ENCODE assay signal across 14 cellular contexts in genomic region chr2:197388866-197389587, GRCh38. TPM values are rescaled to one million over a fixed set of nuclear protein-coding genes. Genes with fewer than 3 reads are reported as not detected.
DNase-seq lines count a peak whose midpoint lies in the region; ATAC-seq, FAIRE-seq and TF ChIP-seq lines count a peak whose summit lies in the region.
"Had no signal": no experiment of that assay in that cellular context is flagged by ENCODE, and none has a peak within 500 bp of the region (broad histone marks: within the 10 kb centered on the region; RNA-seq: fewer than 3 reads in every experiment).

No MANE protein-coding gene starts in this region.

- peaks cover 14% of the 10 kb centered on the region for H3K36me3 Mint-ChIP-seq in Calu3 (ENCODE audit: insufficient read depth, unreplicated experiment)
- peaks cover 10% of the 10 kb centered on the region for H3K36me3 Mint-ChIP-seq in neural crest cell (ENCODE audit: low read depth)

- H2AFZ ChIP-seq in K562 (ENCODE audit: low read depth, low read length) = no peak overlapping the region

- H3K79me2 ChIP-seq in K562 (ENCODE audit: control insufficient read depth, insufficient read depth, low read length) = no peaks in the 10 kb centered on the region

- no peak overlapping the region for H3K27ac ChIP-seq in K562 (ENCODE audit: extremely low read depth, low read depth, low read length)

- no peak for TF ChIP-seq CTCF in Calu3 (IDR thresholded peaks at IDR 0.05; ENCODE audit: unreplicated experiment)
- no peak for TF ChIP-seq CTCF in K562 (IDR thresholded peaks at IDR 0.05 in 2 of 3, conservative IDR thresholded peaks at IDR 0.05 in 1 of 3; ENCODE audit: insufficient read depth in 2 of 3, low read depth in 1 of 3, low read length in 3 of 3)
- no peak for TF ChIP-seq CTCF in neural crest cell (conservative IDR thresholded peaks at IDR 0.05)

- peak overlapping the region; percentile 11 for H3K27ac Mint-ChIP-seq in Calu3 (ENCODE audit: unreplicated experiment)
- peak overlapping the region; percentile 35 for H3K27ac Mint-ChIP-seq in neural crest cell (ENCODE audit: unreplicated experiment)

- TF ChIP-seq POLR2A in K562 (conservative IDR thresholded peaks at IDR 0.05) = no peak

- H3K4me1 ChIP-seq in K562 (replicated peaks in 1 of 2; ENCODE audit: control insufficient read depth in 2 of 2, insufficient read depth in 2 of 2, low read length in 2 of 2) = no peaks in the 10 kb centered on the region

- no peak overlapping the region for H3K4me3 ChIP-seq in H7 (ENCODE audit: insufficient read depth, low read depth, low read length)
- no peak overlapping the region for H3K4me3 ChIP-seq in K562

- no peak overlapping the region for H3K9ac ChIP-seq in K562 (ENCODE audit: insufficient read depth in 1 of 2, low read depth in 2 of 2, low read length in 2 of 2)

- H3K27me3 Mint-ChIP-seq in Calu3 (ENCODE audit: unreplicated experiment) = no peaks in the 10 kb centered on the region
- H3K27me3 Mint-ChIP-seq in neural crest cell (ENCODE audit: low read depth) = no peaks in the 10 kb centered on the region

- H3K4me3 Mint-ChIP-seq in Calu3 (ENCODE audit: low read depth, unreplicated experiment) (no peak overlapping the region), neural crest cell (no peak overlapping the region)
- H3K4me3 Mint-ChIP-seq: HFFc6 had no signal

- no peaks in the 10 kb centered on the region for H3K27me3 ChIP-seq in H7 (ENCODE audit: control insufficient read depth, insufficient read depth, low read length)
- H3K27me3 ChIP-seq in K562 (ENCODE audit: control insufficient read depth in 2 of 2, insufficient read depth in 2 of 2, low read length in 2 of 2) = peaks cover 0 to 4% of the 10 kb centered on the region in 2 experiments; a peak in 2 of 5 replicates

- TF ChIP-seq RAD21 in K562 (CRISPR knock-in tag; conservative IDR thresholded peaks at IDR 0.05 in 1 of 2, IDR thresholded peaks at IDR 0.05 in 1 of 2) = no peak

- no peaks in the 10 kb centered on the region for H3K9me1 ChIP-seq in K562 (ENCODE audit: control insufficient read depth, insufficient read depth, low read length)

- no peak for TF ChIP-seq EP300 in K562 (IDR thresholded peaks at IDR 0.05; ENCODE audit: low read length)

- CTCF ChIA-PET in Calu3 (lab: Charles Lee) = no interaction called here
- CTCF ChIA-PET in K562 (lab: Yijun Ruan, JAX; ENCODE audit: low intra/inter-chr PET ratio) = interaction anchor here (0.6 kb wide), 1 partner anchor 11 kb away, joined by 3 read pairs; no protein-coding TSS in a partner anchor
- CTCF ChIA-PET in HEK293T (lab: Yijun Ruan, JAX) = interaction anchor here (0.6 kb wide), 1 partner anchor 12 kb away, joined by 5 read pairs; no protein-coding TSS in a partner anchor

- no TSS peak for BruUV-seq in Calu3 (replicated peaks; lab: Mats Ljungman, UMichigan)
- BruUV-seq in K562 (replicated peaks; lab: Mats Ljungman, UMichigan) = no TSS peak

- POLR2A ChIA-PET in K562 (lab: Yijun Ruan, JAX) = interaction anchor here (0.5 kb wide), 1 partner anchor 144 kb away, joined by 3 read pairs; no protein-coding TSS in a partner anchor
- POLR2A ChIA-PET in HEK293T (lab: Yijun Ruan, JAX) = no interaction called here

- H3K36me3 ChIP-seq in H7 (replicated peaks; ENCODE audit: control insufficient read depth, insufficient read depth, low read length) (no peaks in the 10 kb centered on the region; the same call in 1 of the 2 replicates), K562 (ENCODE audit: control insufficient read depth, insufficient read depth, low read length) (peaks cover 26% of the 10 kb centered on the region; the same call in 2 of the 3 replicates)

- peak; percentile 44 for ATAC-seq in K562
- ATAC-seq: PC-3 had no signal

- H3K9me3 Mint-ChIP-seq in Calu3 (ENCODE audit: low read depth, unreplicated experiment) (no peaks in the 10 kb centered on the region), neural crest cell (no peaks in the 10 kb centered on the region)
- H3K9me3 Mint-ChIP-seq: HFFc6 had no signal

- H3K9me3 ChIP-seq in K562 (replicated peaks; ENCODE audit: control insufficient read depth, insufficient read depth, low read depth, low read length) = no peaks in the 10 kb centered on the region

- in situ Hi-C loops in K562 (cut with MboI) = loop anchor here (10.0 to 25.0 kb wide), 2 partner anchors 274 to 373 kb away; no protein-coding TSS in a partner anchor

- H4K20me1 ChIP-seq in K562 (replicated peaks; ENCODE audit: control insufficient read depth, insufficient read depth, low read length) = no peaks in the 10 kb centered on the region

- no peak overlapping the region for H3K4me2 ChIP-seq in K562 (ENCODE audit: insufficient read depth, low read length)

- intact Hi-C loops in Calu3 (cut with micrococcal nuclease; ENCODE audit: unreplicated experiment) = no loop called here
- intact Hi-C loops in K562 (cut with micrococcal nuclease) = loop anchor here (5.0 to 10.0 kb wide), 2 partner anchors 206 to 318 kb away; partner anchors contain the start of gene MARS2

- FAIRE-seq in K562 (lab: Jason Lieb, UNC) = no peak
- FAIRE-seq: GM12891, GM19239 had no signal

- DNase-seq in Calu3 (no peak), H7 (peak; percentile 22), K562 (ENCODE audit: extremely low read depth in 1 of 4, low spot score in 3 of 4) (no peak), neural crest cell (ENCODE audit: low read depth, low spot score) (no peak), NCI-H1048 (lab: John Stamatoyannopoulos, UW) (no peak), HEK293T (ENCODE audit: extremely low spot score) (no peak), GM19240 (ENCODE audit: insufficient read length, low spot score) (no peak)
- DNase-seq: HFFc6, KBM-7, NCI-H1694 treated with DMSO at 0.1 percent for 48 hours, NCI-H69, PC-3 had no signal

- H3K4me1 Mint-ChIP-seq in Calu3 (ENCODE audit: low read depth, unreplicated experiment) = peaks cover 8% of the 10 kb centered on the region
- no peaks in the 10 kb centered on the region for H3K4me1 Mint-ChIP-seq in neural crest cell

- WGBS in K562 (ENCODE audit: insufficient coverage, low coverage, missing lambda C conversion rate) = 44% methylated on average over 5 of the region's 5 CpGs

TF ChIP-seq in K562, 482 proteins besides CTCF, POLR2A, EP300 and RAD21 (continues in another document):
- TF ChIP-seq DDX20 (tag; IDR thresholded peaks at IDR 0.05; ENCODE audit: low read depth) = no peak
- TF ChIP-seq POLR2AphosphoS2 (IDR thresholded peaks at IDR 0.05; ENCODE audit: low read length) = 0 out of 2 replicates have a peak, but pooled peaks have one; percentile 70

TF ChIP-seq in HEK293T, 16 proteins besides CTCF, POLR2A, EP300 and RAD21:
- TF ChIP-seq ELF4 (IDR thresholded peaks at IDR 0.05) = no peak
- TF ChIP-seq LEF1 (IDR thresholded peaks at IDR 0.05; ENCODE audit: borderline replicate concordance) = no peak

RNA-seq across cellular contexts. Expression of gene SF3B1, which starts 45.8 kb away (rescaled TPM):
- total RNA-seq in Calu3 (2022) = 234 and 249 TPM in 2 replicates
- 263 and 351 TPM in 2 replicates for total RNA-seq in H7 (2014; rRNA removed; shearing (Covaris generic))
- total RNA-seq in K562 (2011; cell fraction: chromatin; rRNA removed; ENCODE audit: low replicate concordance) = 275 and 561 TPM in 2 replicates
- 81.5 and 115 TPM in 2 replicates for total RNA-seq in K562 (2011; cell fraction: nucleolus; rRNA removed)
- 184 and 196 TPM in 2 replicates for total RNA-seq in K562 (2011; cell fraction: nucleoplasm; rRNA removed)
- total RNA-seq in K562 (2014; rRNA removed) = 96.2 and 118 TPM in 2 replicates
- total RNA-seq in K562 (2014; rRNA removed; fragmentation: Illumina TruSeq; extraction: Trizol) = 209 and 283 TPM in 2 replicates
- 168 and 176 TPM in 2 replicates for total RNA-seq in K562 (2015; rRNA removed; fragmentation: Illumina TruSeq; extraction: Trizol)
- total RNA-seq in K562 (2021) = 180 and 182 TPM in 2 replicates
- polyA plus RNA-seq in K562 (2011; rRNA removed) = 340 and 377 TPM in 2 replicates
- 104 and 199 TPM in 2 replicates for polyA plus RNA-seq in K562 (2011; cell fraction: cytosol; rRNA removed)
- polyA plus RNA-seq in K562 (2011; cell fraction: nucleus; rRNA removed) = 387 and 786 TPM in 2 replicates
- polyA plus RNA-seq in K562 (2012) = 124 and 183 TPM in 2 replicates
- polyA plus RNA-seq in K562 (2014; fragmentation: Illumina TruSeq; extraction: Trizol) = 238 and 243 TPM in 2 replicates
- polyA plus RNA-seq in K562 (2014; fragmentation: Nextera tagmentation; extraction: Ambion mirVana) = 100 to 1,000 TPM; 125 to 177 TPM
- 144 and 145 TPM in 2 replicates for polyA plus RNA-seq in K562 (2014; rRNA removed)
- polyA minus RNA-seq in K562 (2011; rRNA and poly(A)+ RNA removed) = 859 and 924 TPM in 2 replicates
- 67.3 and 81.8 TPM in 2 replicates for polyA minus RNA-seq in K562 (2011; cell fraction: cytosol; rRNA and poly(A)+ RNA removed)
- 130 and 336 TPM in 2 replicates for polyA minus RNA-seq in K562 (2011; cell fraction: nucleus; rRNA and poly(A)+ RNA removed)
- 323 and 326 TPM in 2 replicates for total RNA-seq in neural crest cell
